18 cellular contexts compared by ENCODE assay signal in genomic region chr11:45592581-45592980, GRCh38.
DNase-seq lines count a peak whose midpoint lies in the region; ATAC-seq and TF ChIP-seq lines count a peak whose summit lies in the region.
"Had no signal": no experiment of that assay in that cellular context is flagged by ENCODE, and none has a peak within 500 bp of the region (broad histone marks: within the 10 kb centered on the region; RNA-seq: fewer than 3 reads in every experiment).

No MANE protein-coding gene starts in this region.

- H3K27me3 Mint-ChIP-seq in endodermal cell (ENCODE audit: insufficient read depth) (peaks cover 8% of the 10 kb centered on the region), neural progenitor cell (ENCODE audit: insufficient read depth, low read depth) (peaks cover 6% of the 10 kb centered on the region)

- H3K27ac Mint-ChIP-seq in endodermal cell (no peak overlapping the region), neural progenitor cell (peak overlapping the region; percentile 6)
- H3K27ac Mint-ChIP-seq: CD4-positive, CD25-positive, alpha-beta regulatory T cell; HFFc6 had no signal

- ATAC-seq in GM21367 (IDR thresholded peaks at IDR 0.05; ENCODE audit: unreplicated experiment), result no peak
- no peak for ATAC-seq in GM19035 (IDR thresholded peaks at IDR 0.05; ENCODE audit: unreplicated experiment)
- ATAC-seq: HCT116 had no signal

- H3K4me2 ChIP-seq in neural progenitor cell, result no peak overlapping the region

- H3K36me3 ChIP-seq in endodermal cell (ENCODE audit: control insufficient read depth, insufficient read depth, low read length), result no peaks in the 10 kb centered on the region
- H3K36me3 ChIP-seq in neural progenitor cell, result no peaks in the 10 kb centered on the region
- H3K36me3 ChIP-seq: BE2C had no signal

- H3K4me3 Mint-ChIP-seq in endodermal cell (no peak overlapping the region), neural progenitor cell (no peak overlapping the region)
- H3K4me3 Mint-ChIP-seq: CD4-positive, CD25-positive, alpha-beta regulatory T cell; HFFc6 had no signal

- H4K20me1 ChIP-seq in neural progenitor cell (ENCODE audit: low read depth), result no peaks in the 10 kb centered on the region

- peak; percentile 98 for DNase-seq in NCI-H82 (lab: John Stamatoyannopoulos, UW)
- DNase-seq in endodermal cell, result peak; percentile 57
- no peak for DNase-seq in neural progenitor cell (ENCODE audit: low spot score)
- no peak for DNase-seq in mucosa of gallbladder (ENCODE audit: low spot score)
- DNase-seq: ACHN; BE2C; C1 segment of cervical spinal cord; Caco-2; CD4-positive, CD25-positive, alpha-beta regulatory T cell; DMS79; GDM1; GOT3; H7; HFFc6; IMR-90 had no signal

- H3K27me3 ChIP-seq in endodermal cell (ENCODE audit: control insufficient read depth, insufficient read depth, low read length, poor library complexity, severe bottlenecking) (peaks cover 7% of the 10 kb centered on the region), neural progenitor cell (peaks cover 11% of the 10 kb centered on the region)
- H3K27me3 ChIP-seq: BE2C had no signal

- no peak overlapping the region for H3K9ac ChIP-seq in endodermal cell (ENCODE audit: extremely low read depth, low read length, poor library complexity, severe bottlenecking)
- H3K9ac ChIP-seq in neural progenitor cell, result no peak overlapping the region

- H3K79me2 ChIP-seq in neural progenitor cell (ENCODE audit: low read depth), result no peaks in the 10 kb centered on the region

- H3K9me3 ChIP-seq in endodermal cell (ENCODE audit: control insufficient read depth, low read length) (no peaks in the 10 kb centered on the region), neural progenitor cell (ENCODE audit: low read depth) (no peaks in the 10 kb centered on the region)
- H3K9me3 ChIP-seq: BE2C, Caco-2 had no signal

- H2AFZ ChIP-seq in neural progenitor cell (replicated peaks), result no peak overlapping the region

- TF ChIP-seq CTCF in endodermal cell (conservative IDR thresholded peaks at IDR 0.05) (no peak), neural progenitor cell (IDR thresholded peaks at IDR 0.05) (no peak)

- H3K4me1 Mint-ChIP-seq in endodermal cell, result peaks cover 12% of the 10 kb centered on the region
- peaks cover 11% of the 10 kb centered on the region for H3K4me1 Mint-ChIP-seq in neural progenitor cell
- H3K4me1 Mint-ChIP-seq: CD4-positive, CD25-positive, alpha-beta regulatory T cell had no signal

- H3K36me3 Mint-ChIP-seq in endodermal cell (ENCODE audit: low read depth) (no peaks in the 10 kb centered on the region), neural progenitor cell (no peaks in the 10 kb centered on the region)
- H3K36me3 Mint-ChIP-seq: CD4-positive, CD25-positive, alpha-beta regulatory T cell had no signal

- H3K9me3 Mint-ChIP-seq in endodermal cell (no peaks in the 10 kb centered on the region), neural progenitor cell (no peaks in the 10 kb centered on the region)
- H3K9me3 Mint-ChIP-seq: HFFc6 had no signal

- no peaks in the 10 kb centered on the region for H3F3A ChIP-seq in neural progenitor cell (ENCODE audit: low read depth)

- H3K4me3 ChIP-seq in endodermal cell (ENCODE audit: low read length) (no peak overlapping the region), neural progenitor cell (no peak overlapping the region)

- WGBS in endodermal cell (ENCODE audit: insufficient coverage in 1 of 2, insufficient read length in 1 of 2), 2 experiments, result 60 to 79% methylated on average over 4 to 5 of the region's 5 CpGs

- H3K27ac ChIP-seq in endodermal cell (ENCODE audit: low read depth, low read length), result no peak overlapping the region
- H3K27ac ChIP-seq in neural progenitor cell, result no peak overlapping the region

- peaks cover 26% of the 10 kb centered on the region for H3K4me1 ChIP-seq in endodermal cell (ENCODE audit: control insufficient read depth, insufficient read depth, low read length)
- H3K4me1 ChIP-seq in neural progenitor cell, result no peaks in the 10 kb centered on the region
- H3K4me1 ChIP-seq: BE2C, Caco-2 had no signal

Comparison
In these comparisons a context has a peak if more than half of its experiments do, and no peak if none do; other contexts are left out.
1. DNase-seq: peak in NCI-H82 (single experiment) and endodermal cell (single experiment); none in neural progenitor cell (single experiment) and mucosa of gallbladder (single experiment).